17 cellular contexts compared by ENCODE assay signal in the genomic region with DNA sequence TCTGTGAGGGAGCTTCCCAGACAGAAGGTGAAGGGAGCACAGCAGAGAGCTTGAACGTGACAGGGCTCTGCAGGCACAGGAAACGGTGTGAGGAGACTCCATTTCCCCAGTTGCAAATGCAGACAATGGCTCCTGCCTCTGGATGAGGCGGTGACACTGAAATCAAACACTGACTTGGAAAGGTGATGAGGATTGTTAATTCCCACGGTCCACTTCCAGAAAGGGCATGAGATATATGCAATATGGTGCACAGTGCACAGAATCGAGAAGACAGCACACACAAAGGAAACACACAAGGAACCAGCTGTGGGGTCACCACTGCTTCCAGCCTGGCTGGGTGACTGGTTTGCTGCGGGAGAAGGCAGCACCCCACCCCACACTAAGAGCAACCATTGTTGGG.
"Had no signal": no experiment of that assay in that cellular context is flagged by ENCODE, and none has a peak within 500 bp of the region (broad histone marks: within the 10 kb centered on the region; RNA-seq: fewer than 3 reads in every experiment).

No MANE protein-coding gene starts in this region.

- H3K79me2 ChIP-seq: parathyroid adenoma had no signal

- H3K36me3 ChIP-seq: WERI-Rb-1 had no signal

- H3K9ac ChIP-seq: parathyroid adenoma had no signal

- H3K27me3 ChIP-seq: tibial artery had no signal

- H3K27ac Mint-ChIP-seq: memory B cell; stimulated activated naive CD8-positive, alpha-beta T cell treated with anti-CD3 and anti-CD28 coated beads, Interleukin-15, Interleukin-2, amounts not matched to agents 100 ng/mL and 50 ng/mL, for 24 hours had no signal

- H3K4me3 ChIP-seq: gastroesophageal sphincter, tibial artery had no signal

- H3K9me3 Mint-ChIP-seq: memory B cell; stimulated activated naive CD8-positive, alpha-beta T cell treated with anti-CD3 and anti-CD28 coated beads, Interleukin-15, Interleukin-2, amounts not matched to agents 100 ng/mL and 50 ng/mL, for 24 hours had no signal

- FAIRE-seq: islet of Langerhans, TTC549 had no signal

- H3K27ac ChIP-seq: epithelial cell of prostate, gastroesophageal sphincter, parathyroid adenoma, tibial artery, WERI-Rb-1 had no signal

- ATAC-seq: activated CD8-positive, alpha-beta memory T cell treated with anti-CD3 and anti-CD28 coated beads, Interleukin-2, amount 10 ng/mL, durations not matched to agents 7 days and 5 days; gastroesophageal sphincter; left colon; right cardiac atrium had no signal

- H3K4me3 Mint-ChIP-seq: activated CD8-positive, alpha-beta memory T cell treated with anti-CD3 and anti-CD28 coated beads, Interleukin-2, amount 10 ng/mL, durations not matched to agents 7 days and 5 days; memory B cell; stimulated activated naive CD8-positive, alpha-beta T cell treated with anti-CD3 and anti-CD28 coated beads, Interleukin-15, Interleukin-2, amounts not matched to agents 100 ng/mL and 50 ng/mL, for 24 hours had no signal

- H2AFZ ChIP-seq: parathyroid adenoma had no signal

- H3K27me3 Mint-ChIP-seq: activated CD8-positive, alpha-beta memory T cell treated with anti-CD3 and anti-CD28 coated beads, Interleukin-2, amount 10 ng/mL, durations not matched to agents 7 days and 5 days; memory B cell; stimulated activated naive CD8-positive, alpha-beta T cell treated with anti-CD3 and anti-CD28 coated beads, Interleukin-15, Interleukin-2, amounts not matched to agents 100 ng/mL and 50 ng/mL, for 24 hours had no signal

- DNase-seq: activated CD4-positive, alpha-beta T cell treated with anti-CD3 and anti-CD28 coated beads for 1 hour; activated CD8-positive, alpha-beta memory T cell treated with anti-CD3 and anti-CD28 coated beads, Interleukin-2, amount 10 ng/mL, durations not matched to agents 7 days and 5 days; cortex of kidney; head of caudate nucleus; left colon; nucleus accumbens; stimulated activated CD4-positive, alpha-beta T cell treated with anti-CD3 and anti-CD28 coated beads, Interleukin-4, amount 100 ng/mL, for 24 hours; tibial artery; WERI-Rb-1 had no signal

- H3K9me3 ChIP-seq: gastroesophageal sphincter, tibial artery had no signal

- H3K4me1 ChIP-seq: parathyroid adenoma had no signal
